8 cellular contexts compared by ENCODE assay signal in genomic region chrX:48891402-48892288, GRCh38. TPM values are rescaled to one million over a fixed set of nuclear protein-coding genes. Genes with fewer than 3 reads are reported as not detected.
DNase-seq lines count a peak whose midpoint lies in the region; ATAC-seq and TF ChIP-seq lines count a peak whose summit lies in the region.

No MANE protein-coding gene starts in this region.

- no peaks in the 10 kb centered on the region for H3K9me3 ChIP-seq in right lobe of liver

- no peaks in the 10 kb centered on the region for H3K36me3 ChIP-seq in right lobe of liver

- peak overlapping the region; percentile 58 for H3K4me3 ChIP-seq in AG10803 (ENCODE audit: low read length)
- H3K4me3 ChIP-seq in right lobe of liver: peak overlapping the region; percentile 45 to 60 (median 58)

- no peaks in the 10 kb centered on the region for H3K9me3 Mint-ChIP-seq in dendritic cell treated with granulocyte-macrophage colony-stimulating factor and Interleukin-4, amounts not matched to agents 40 ng/mL and 50 ng/mL, for 4 days

- peaks cover 38% of the 10 kb centered on the region for H3K4me1 Mint-ChIP-seq in dendritic cell treated with granulocyte-macrophage colony-stimulating factor and Interleukin-4, amounts not matched to agents 40 ng/mL and 50 ng/mL, for 4 days (ENCODE audit: low read depth)

- intact Hi-C loops in dendritic cell treated with granulocyte-macrophage colony-stimulating factor and Interleukin-4, amounts not matched to agents 40 ng/mL and 50 ng/mL, for 4 days (cut with micrococcal nuclease): no loop called here
- intact Hi-C loops in right lobe of liver (cut with DNase I): no loop called here

- TF ChIP-seq POLR2A in GM18951 (IDR thresholded peaks at IDR 0.05; ENCODE audit: extremely low read depth, insufficient read depth, insufficient read length): peak; percentile 36
- no peak for TF ChIP-seq POLR2A in right lobe of liver (IDR thresholded peaks at IDR 0.05)

- H3K27ac Mint-ChIP-seq in dendritic cell treated with granulocyte-macrophage colony-stimulating factor and Interleukin-4, amounts not matched to agents 40 ng/mL and 50 ng/mL, for 4 days: peak overlapping the region; percentile 12

- DNase-seq in AG10803 (ENCODE audit: low read depth) (peak; percentile 81), NCI-H446 treated with DMSO at 0.1 percent for 48 hours (lab: John Stamatoyannopoulos, UW) (peak; percentile 53), right lobe of liver (peak; percentile 84 to 87 (median 85))
- DNase-seq in activated CD4-positive, alpha-beta T cell treated with anti-CD3 and anti-CD28 coated beads for 48 hours: peak; percentile 82
- DNase-seq in stimulated activated CD4-positive, alpha-beta T cell treated with anti-CD3 and anti-CD28 coated beads, Interleukin-4, amount 100 ng/mL, for 4 hours: peak; percentile 65 to 70

- H3K4me3 Mint-ChIP-seq in dendritic cell treated with granulocyte-macrophage colony-stimulating factor and Interleukin-4, amounts not matched to agents 40 ng/mL and 50 ng/mL, for 4 days: peak overlapping the region; percentile 79

- peaks cover 24% of the 10 kb centered on the region for H3K36me3 Mint-ChIP-seq in dendritic cell treated with granulocyte-macrophage colony-stimulating factor and Interleukin-4, amounts not matched to agents 40 ng/mL and 50 ng/mL, for 4 days (ENCODE audit: low read depth)

- no peaks in the 10 kb centered on the region for H3K4me1 ChIP-seq in right lobe of liver

- peak overlapping the region in 1 of 3 donors; percentile 21 for H3K27ac ChIP-seq in right lobe of liver

- ATAC-seq in HG03280 (IDR thresholded peaks at IDR 0.05; ENCODE audit: unreplicated experiment) (peak; percentile 78), right lobe of liver (peak; percentile 94 to 97 (median 96))

- no peaks in the 10 kb centered on the region for H3K27me3 ChIP-seq in right lobe of liver

- in situ Hi-C loops in GM18951 (cut with MboI; ENCODE audit: low sequenced_read_pairs, unreplicated experiment): no loop called here

- 31% methylated on average over 14 of the region's 68 CpGs for WGBS in right lobe of liver (ENCODE audit: insufficient coverage, low coverage, low lambda C conversion rate, missing lambda C conversion rate)

- H3K27me3 Mint-ChIP-seq in dendritic cell treated with granulocyte-macrophage colony-stimulating factor and Interleukin-4, amounts not matched to agents 40 ng/mL and 50 ng/mL, for 4 days: peaks cover 8% of the 10 kb centered on the region

- peak; percentile 46 for TF ChIP-seq CTCF in AG10803 (conservative IDR thresholded peaks at IDR 0.05; ENCODE audit: low read length)
- TF ChIP-seq CTCF in right lobe of liver (IDR thresholded peaks at IDR 0.05): peak; percentile 32 to 58 (median 46)

RNA-seq across cellular contexts. Expression of gene TIMM17B, which starts 5.9 kb away (rescaled TPM):
- 10 to 100 TPM; 18.2 to 29.5 (median 22.5) TPM for total RNA-seq in right lobe of liver

RNA-seq across cellular contexts. Expression of gene PQBP1, which starts 6.1 kb away (rescaled TPM):
- 10 to 100 TPM; 29.8 to 47.1 (median 35.7) TPM for total RNA-seq in right lobe of liver

RNA-seq across cellular contexts. Expression of gene SLC35A2, which starts 19.8 kb away (rescaled TPM):
- total RNA-seq in right lobe of liver: 10 to 100 TPM; 15.0 to 19.5 (median 17.3) TPM

RNA-seq across cellular contexts. Expression of gene PIM2, which starts 27.2 kb away (rescaled TPM):
- total RNA-seq in right lobe of liver: 1 to 10 TPM; 1.7 to 8.8 (median 6.8) TPM

RNA-seq across cellular contexts. Expression of gene PCSK1N, which starts 56.2 kb away (rescaled TPM):
- 1 to 10 TPM in 1 of 6 experiments, under 1 TPM in 1, not detected in 4; 0.20 to 1.4 TPM for total RNA-seq in right lobe of liver
